In the genomic region with DNA sequence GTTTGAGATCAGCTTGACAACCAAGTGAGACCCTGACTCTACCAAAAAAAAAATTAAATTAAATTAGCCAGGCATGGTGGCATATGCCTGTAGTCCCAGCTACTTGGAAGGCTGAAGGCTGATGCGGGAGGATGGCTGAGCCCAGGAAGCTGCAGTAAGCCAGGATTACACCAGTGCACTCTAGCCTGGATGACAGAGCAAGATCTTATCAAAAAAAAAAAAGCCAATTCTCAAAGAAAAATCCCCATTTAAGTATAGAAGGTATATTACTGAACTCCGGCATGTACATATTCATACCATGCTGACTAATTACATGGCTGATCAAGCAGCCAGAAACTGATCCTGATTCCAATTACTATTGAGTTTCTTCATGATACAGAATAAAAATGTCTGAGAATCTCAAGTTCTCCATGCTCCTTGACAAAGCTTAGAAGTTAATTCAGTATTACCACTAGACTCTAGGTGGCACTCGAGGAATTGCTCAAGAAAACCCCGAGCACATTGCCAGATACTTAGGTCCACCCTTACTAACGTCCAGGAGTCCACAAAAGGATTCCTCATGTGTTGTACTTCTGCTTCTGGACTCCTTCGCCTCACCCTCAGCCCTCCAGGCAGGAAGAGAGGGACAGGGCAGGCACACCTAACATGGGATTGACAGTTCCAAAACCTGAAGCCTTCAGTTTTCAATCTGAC, we compare ENCODE assay signal across 8 cellular contexts.
DNase-seq lines count a peak whose midpoint lies in the region; ATAC-seq and TF ChIP-seq lines count a peak whose summit lies in the region.

No MANE protein-coding gene starts in this region.

- WGBS in psoas muscle, 3 donors, result 35 to 38% (median 38%) methylated on average over 6 of the region's 6 CpGs

- intact Hi-C loops in psoas muscle (cut with DNase I), result loop anchor here (5.0 kb wide), 3 partner anchors 151 to 296 kb away; a partner anchor contains a TSS

- H3K36me3 ChIP-seq in psoas muscle (ENCODE audit: insufficient read depth in 1 of 2, low read depth in 1 of 2), result no peaks in the 10 kb centered on the region

- ATAC-seq in HG03571 (IDR thresholded peaks at IDR 0.05; ENCODE audit: unreplicated experiment) (peak; percentile 59), psoas muscle (peak; percentile 77 to 92 (median 88))

- TF ChIP-seq CTCF in GM20000 (IDR thresholded peaks at IDR 0.05; ENCODE audit: extremely low read depth, missing control alignments), result no peak
- peak; percentile 64 for TF ChIP-seq CTCF in fibroblast of villous mesenchyme (IDR thresholded peaks at IDR 0.05; ENCODE audit: insufficient read depth, low read depth, low read length)
- peak; percentile 69 for TF ChIP-seq CTCF in psoas muscle (IDR thresholded peaks at IDR 0.05)

- H3K27ac ChIP-seq in psoas muscle, result no peak overlapping the region

- no peak overlapping the region for H3K4me3 ChIP-seq in fibroblast of villous mesenchyme (ENCODE audit: low read depth, low read length)
- H3K4me3 ChIP-seq in psoas muscle, result no peak overlapping the region

- H3K9me3 ChIP-seq in psoas muscle, result no peaks in the 10 kb centered on the region

- peak; percentile 32 for DNase-seq in DMS 273 treated with DMSO at 0.1 percent for 48 hours (lab: John Stamatoyannopoulos, UW)
- DNase-seq in GM20000 (ENCODE audit: low spot score), result peak; percentile 59
- peak; percentile 85 for DNase-seq in SK-N-DZ (ENCODE audit: low spot score)
- peak; percentile 94 for DNase-seq in fibroblast of villous mesenchyme (ENCODE audit: low read depth)
- DNase-seq in psoas muscle, result no peak
- no peak for DNase-seq in stimulated activated CD8-positive, alpha-beta memory T cell treated with anti-CD3 and anti-CD28 coated beads, Interleukin-4, amount 100 ng/mL, for 48 hours
- DNase-seq in central memory CD4-positive, alpha-beta T cell, result no peak

- H3K4me1 ChIP-seq in psoas muscle, result peaks cover 36% of the 10 kb centered on the region

- no peaks in the 10 kb centered on the region for H3K27me3 ChIP-seq in psoas muscle (ENCODE audit: insufficient read depth in 3 of 3, low read length in 2 of 3)

Comparison
In these comparisons a context has a peak if more than half of its experiments do, and no peak if none do; other contexts are left out.
1. DNase-seq: peak in DMS 273 treated with DMSO at 0.1 percent for 48 hours (single experiment), GM20000 (single experiment), SK-N-DZ (single experiment) and fibroblast of villous mesenchyme (single experiment); none in psoas muscle (0 of 2), stimulated activated CD8-positive, alpha-beta memory T cell treated with anti-CD3 and anti-CD28 coated beads, Interleukin-4, amount 100 ng/mL, for 48 hours (single experiment) and central memory CD4-positive, alpha-beta T cell (single experiment).